ENCODE assay signal across 20 cellular contexts in the genomic region with DNA sequence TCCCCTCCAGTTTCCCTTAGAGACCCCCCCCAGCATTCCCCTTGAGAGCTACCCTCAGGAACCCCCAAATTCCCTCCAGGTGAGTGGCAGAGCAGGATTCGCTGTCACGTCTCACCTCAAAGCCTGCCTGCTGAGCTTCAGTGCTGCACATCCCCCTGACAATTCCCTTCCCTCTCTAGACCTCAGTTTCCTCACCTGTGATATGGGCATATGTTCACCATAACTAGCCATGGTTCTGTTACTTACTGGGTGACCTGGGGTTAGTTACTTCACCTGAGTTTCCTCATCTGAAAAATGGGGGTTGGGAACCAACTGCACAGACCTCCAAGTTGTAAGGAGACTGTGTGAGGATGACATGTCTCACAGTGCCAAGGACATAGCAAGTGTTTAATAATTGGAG.
DNase-seq lines count a peak whose midpoint lies in the region; ATAC-seq, FAIRE-seq and TF ChIP-seq lines count a peak whose summit lies in the region.
"Had no signal": no experiment of that assay in that cellular context is flagged by ENCODE, and none has a peak within 500 bp of the region (broad histone marks: within the 10 kb centered on the region; RNA-seq: fewer than 3 reads in every experiment).

No MANE protein-coding gene starts in this region.

- H3K27ac ChIP-seq in A549: no peak overlapping the region
- no peak overlapping the region for H3K27ac ChIP-seq in HEK293 (ENCODE audit: extremely low read depth, low read depth, low read length)
- H3K27ac ChIP-seq in osteoblast (ENCODE audit: low read depth, low read length): no peak overlapping the region
- H3K27ac ChIP-seq: BLaER1 treated with 17β-estradiol and CSF1 and Interleukin-3, amounts not matched to agents 10 nM and 100 nM; C4-2B had no signal

- CTCF ChIA-PET in A549 (lab: Yijun Ruan, JAX): interaction anchor here (1.0 to 12.7 kb wide), 10 partner anchors 11 to 467 kb away, joined by 3 to 160 read pairs (median 6); a partner anchor contains a TSS
- CTCF ChIA-PET in HEK293 (lab: Yijun Ruan, JAX): interaction anchor here (0.5 to 7.1 kb wide), 6 partner anchors 31 to 422 kb away, joined by 3 to 45 read pairs (median 4); a partner anchor contains a TSS

- POLR2A ChIA-PET in A549 (lab: Yijun Ruan, JAX): no interaction called here
- POLR2A ChIA-PET in HEK293 (lab: Yijun Ruan, JAX): interaction anchor here (0.6 kb wide), 1 partner anchor 25 kb away, joined by 5 read pairs; no protein-coding TSS in a partner anchor

- peak; percentile 98 for FAIRE-seq in A549 (lab: Jason Lieb, UNC)
- FAIRE-seq: A204.1, D721Med, G401.6, GM12891, GM19239 had no signal

- H3K4me1 ChIP-seq in A549 (peaks cover 16% of the 10 kb centered on the region), HEK293 (ENCODE audit: control insufficient read depth, insufficient read depth, low read length) (no peaks in the 10 kb centered on the region), osteoblast (ENCODE audit: insufficient read depth, low read length) (no peaks in the 10 kb centered on the region)
- H3K4me1 ChIP-seq: Caco-2 had no signal

- 95% methylated on average over 2 of the region's 2 CpGs for WGBS in A549 (ENCODE audit: missing lambda C conversion rate)

- no peak overlapping the region for H2AFZ ChIP-seq in osteoblast (ENCODE audit: low read length)

- DNase-seq in A549 (ENCODE audit: low read depth in 1 of 2, low spot score in 1 of 2): no peak
- peak; percentile 32 for DNase-seq in osteoblast (ENCODE audit: insufficient read length, low spot score, missing footprints)
- DNase-seq in activated naive CD4-positive, alpha-beta T cell treated with anti-CD3 and anti-CD28 coated beads, Interleukin-2, amount 50 U/mL, for 16 hours: no peak
- DNase-seq in posterior vena cava (ENCODE audit: low spot score): no peak
- DNase-seq: 8988T; AML-193; Caco-2; Calu3; CD4-positive, alpha-beta T cell; CD8-positive, alpha-beta T cell; DMS79 treated with DMSO at 0.1 percent for 48 hours; GF-D8 had no signal

- peaks cover 4% of the 10 kb centered on the region for H3K27me3 ChIP-seq in osteoblast (ENCODE audit: insufficient read depth, low read length)
- H3K27me3 ChIP-seq: BLaER1 treated with 17β-estradiol and CSF1 and Interleukin-3, amounts not matched to agents 10 nM and 100 nM had no signal

- no peak for TF ChIP-seq EP300 in A549 (IDR thresholded peaks at IDR 0.05)

- no peak overlapping the region for H3K4me2 ChIP-seq in A549
- H3K4me2 ChIP-seq in osteoblast (ENCODE audit: insufficient read depth, low read length): no peak overlapping the region
- H3K4me2 ChIP-seq: BLaER1 treated with 17β-estradiol and CSF1 and Interleukin-3, amounts not matched to agents 10 nM and 100 nM had no signal

- H3K79me2 ChIP-seq in osteoblast (ENCODE audit: insufficient read depth, low read length): no peaks in the 10 kb centered on the region

- intact Hi-C loops in posterior vena cava (cut with DNase I): no loop called here

- H3K9me3 ChIP-seq in A549 (no peaks in the 10 kb centered on the region), HEK293 (ENCODE audit: control insufficient read depth, insufficient read depth, low read depth, low read length) (no peaks in the 10 kb centered on the region), osteoblast (ENCODE audit: low read depth, low read length) (no peaks in the 10 kb centered on the region)
- H3K9me3 ChIP-seq: BLaER1 treated with 17β-estradiol and CSF1 and Interleukin-3, amounts not matched to agents 10 nM and 100 nM; Caco-2 had no signal

- TF ChIP-seq CTCF in A549 (IDR thresholded peaks at IDR 0.05) (no peak), HEK293 (tag by site-specific recombination; IDR thresholded peaks at IDR 0.05) (no peak), osteoblast (IDR thresholded peaks at IDR 0.05; ENCODE audit: extremely low read depth, low read depth, low read length) (no peak)

- no peak overlapping the region for H3K4me3 ChIP-seq in A549
- no peak overlapping the region for H3K4me3 ChIP-seq in HEK293 (ENCODE audit: low read depth, low read length)
- H3K4me3 ChIP-seq in osteoblast (ENCODE audit: insufficient read depth, low read length): no peak overlapping the region
- H3K4me3 ChIP-seq: BLaER1 treated with 17β-estradiol and CSF1 and Interleukin-3, amounts not matched to agents 10 nM and 100 nM had no signal

- no peak for TF ChIP-seq POLR2A in A549 (IDR thresholded peaks at IDR 0.05; ENCODE audit: low read length)

- H4K20me1 ChIP-seq in osteoblast (ENCODE audit: insufficient read depth, low read length): no peaks in the 10 kb centered on the region
- H4K20me1 ChIP-seq: BLaER1 treated with 17β-estradiol and CSF1 and Interleukin-3, amounts not matched to agents 10 nM and 100 nM had no signal

- no peak for ATAC-seq in A549
- ATAC-seq: CD8-positive, alpha-beta T cell had no signal

- H3K36me3 ChIP-seq in HEK293 (ENCODE audit: control insufficient read depth in 2 of 2, insufficient read depth in 1 of 2, low read length in 2 of 2): no peaks in the 10 kb centered on the region; a peak in 1 of 3 replicates
- no peaks in the 10 kb centered on the region for H3K36me3 ChIP-seq in osteoblast (ENCODE audit: insufficient read depth, low read length)

- no peak for TF ChIP-seq RAD21 in A549 (conservative IDR thresholded peaks at IDR 0.05 in 1 of 2, IDR thresholded peaks at IDR 0.05 in 1 of 2)

TF ChIP-seq in A549, 52 proteins besides CTCF, POLR2A, EP300 and RAD21 (continues in another document):
- TF ChIP-seq EHMT2 (IDR thresholded peaks at IDR 0.05; ENCODE audit: low read depth) (no peak), FOSL2 (IDR thresholded peaks at IDR 0.05) (no peak), FOSL2 (CRISPR knock-in tag; IDR thresholded peaks at IDR 0.05) (no peak), MYC (IDR thresholded peaks at IDR 0.05; ENCODE audit: borderline replicate concordance, low read length) (no peak), EHF (CRISPR knock-in tag; IDR thresholded peaks at IDR 0.05) (no peak), ESRRA (IDR thresholded peaks at IDR 0.05; ENCODE audit: borderline replicate concordance, low read length) (no peak), RNF2 (IDR thresholded peaks at IDR 0.05; ENCODE audit: borderline replicate concordance, low read depth) (no peak), JUNB (IDR thresholded peaks at IDR 0.05) (no peak)
- TF ChIP-seq, protein P1, sequence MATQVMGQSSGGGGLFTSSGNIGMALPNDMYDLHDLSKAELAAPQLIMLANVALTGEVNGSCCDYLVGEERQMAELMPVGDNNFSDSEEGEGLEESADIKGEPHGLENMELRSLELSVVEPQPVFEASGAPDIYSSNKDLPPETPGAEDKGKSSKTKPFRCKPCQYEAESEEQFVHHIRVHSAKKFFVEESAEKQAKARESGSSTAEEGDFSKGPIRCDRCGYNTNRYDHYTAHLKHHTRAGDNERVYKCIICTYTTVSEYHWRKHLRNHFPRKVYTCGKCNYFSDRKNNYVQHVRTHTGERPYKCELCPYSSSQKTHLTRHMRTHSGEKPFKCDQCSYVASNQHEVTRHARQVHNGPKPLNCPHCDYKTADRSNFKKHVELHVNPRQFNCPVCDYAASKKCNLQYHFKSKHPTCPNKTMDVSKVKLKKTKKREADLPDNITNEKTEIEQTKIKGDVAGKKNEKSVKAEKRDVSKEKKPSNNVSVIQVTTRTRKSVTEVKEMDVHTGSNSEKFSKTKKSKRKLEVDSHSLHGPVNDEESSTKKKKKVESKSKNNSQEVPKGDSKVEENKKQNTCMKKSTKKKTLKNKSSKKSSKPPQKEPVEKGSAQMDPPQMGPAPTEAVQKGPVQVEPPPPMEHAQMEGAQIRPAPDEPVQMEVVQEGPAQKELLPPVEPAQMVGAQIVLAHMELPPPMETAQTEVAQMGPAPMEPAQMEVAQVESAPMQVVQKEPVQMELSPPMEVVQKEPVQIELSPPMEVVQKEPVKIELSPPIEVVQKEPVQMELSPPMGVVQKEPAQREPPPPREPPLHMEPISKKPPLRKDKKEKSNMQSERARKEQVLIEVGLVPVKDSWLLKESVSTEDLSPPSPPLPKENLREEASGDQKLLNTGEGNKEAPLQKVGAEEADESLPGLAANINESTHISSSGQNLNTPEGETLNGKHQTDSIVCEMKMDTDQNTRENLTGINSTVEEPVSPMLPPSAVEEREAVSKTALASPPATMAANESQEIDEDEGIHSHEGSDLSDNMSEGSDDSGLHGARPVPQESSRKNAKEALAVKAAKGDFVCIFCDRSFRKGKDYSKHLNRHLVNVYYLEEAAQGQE (IDR thresholded peaks at IDR 0.05): no peak

TF ChIP-seq in HEK293, 187 proteins besides CTCF, POLR2A, EP300 and RAD21:
- TF ChIP-seq ZNF24 (tag by site-specific recombination; IDR thresholded peaks at IDR 0.05) (0 out of 2 replicates have a peak, but pooled peaks have one; percentile 26), ZNF664 (tag by site-specific recombination; IDR thresholded peaks at IDR 0.05) (peak; percentile 52; the same call in 1 of the 2 replicates), REPIN1 (tag by site-specific recombination; IDR thresholded peaks at IDR 0.05; ENCODE audit: low read depth) (0 out of 2 replicates have a peak, but pooled peaks have one; percentile 39), ZNF138 (tag by site-specific recombination; IDR thresholded peaks at IDR 0.05; ENCODE audit: borderline replicate concordance) (no peak)
- TF ChIP-seq, protein P2, sequence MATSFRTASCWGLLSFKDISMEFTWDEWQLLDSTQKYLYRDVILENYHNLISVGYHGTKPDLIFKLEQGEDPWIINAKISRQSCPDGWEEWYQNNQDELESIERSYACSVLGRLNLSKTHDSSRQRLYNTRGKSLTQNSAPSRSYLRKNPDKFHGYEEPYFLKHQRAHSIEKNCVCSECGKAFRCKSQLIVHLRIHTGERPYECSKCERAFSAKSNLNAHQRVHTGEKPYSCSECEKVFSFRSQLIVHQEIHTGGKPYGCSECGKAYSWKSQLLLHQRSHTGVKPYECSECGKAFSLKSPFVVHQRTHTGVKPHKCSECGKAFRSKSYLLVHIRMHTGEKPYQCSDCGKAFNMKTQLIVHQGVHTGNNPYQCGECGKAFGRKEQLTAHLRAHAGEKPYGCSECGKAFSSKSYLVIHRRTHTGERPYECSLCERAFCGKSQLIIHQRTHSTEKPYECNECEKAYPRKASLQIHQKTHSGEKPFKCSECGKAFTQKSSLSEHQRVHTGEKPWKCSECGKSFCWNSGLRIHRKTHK (tag by site-specific recombination; IDR thresholded peaks at IDR 0.05): no peak
- TF ChIP-seq, protein P3, sequence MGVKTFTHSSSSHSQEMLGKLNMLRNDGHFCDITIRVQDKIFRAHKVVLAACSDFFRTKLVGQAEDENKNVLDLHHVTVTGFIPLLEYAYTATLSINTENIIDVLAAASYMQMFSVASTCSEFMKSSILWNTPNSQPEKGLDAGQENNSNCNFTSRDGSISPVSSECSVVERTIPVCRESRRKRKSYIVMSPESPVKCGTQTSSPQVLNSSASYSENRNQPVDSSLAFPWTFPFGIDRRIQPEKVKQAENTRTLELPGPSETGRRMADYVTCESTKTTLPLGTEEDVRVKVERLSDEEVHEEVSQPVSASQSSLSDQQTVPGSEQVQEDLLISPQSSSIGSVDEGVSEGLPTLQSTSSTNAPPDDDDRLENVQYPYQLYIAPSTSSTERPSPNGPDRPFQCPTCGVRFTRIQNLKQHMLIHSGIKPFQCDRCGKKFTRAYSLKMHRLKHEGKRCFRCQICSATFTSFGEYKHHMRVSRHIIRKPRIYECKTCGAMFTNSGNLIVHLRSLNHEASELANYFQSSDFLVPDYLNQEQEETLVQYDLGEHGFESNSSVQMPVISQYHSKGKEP (tag by site-specific recombination; IDR thresholded peaks at IDR 0.05): no peak
TF ChIP-seq in HEK293: peak in this region for 3.
